Comparison of ENCODE assay signal across 8 cellular contexts in the genomic region with DNA sequence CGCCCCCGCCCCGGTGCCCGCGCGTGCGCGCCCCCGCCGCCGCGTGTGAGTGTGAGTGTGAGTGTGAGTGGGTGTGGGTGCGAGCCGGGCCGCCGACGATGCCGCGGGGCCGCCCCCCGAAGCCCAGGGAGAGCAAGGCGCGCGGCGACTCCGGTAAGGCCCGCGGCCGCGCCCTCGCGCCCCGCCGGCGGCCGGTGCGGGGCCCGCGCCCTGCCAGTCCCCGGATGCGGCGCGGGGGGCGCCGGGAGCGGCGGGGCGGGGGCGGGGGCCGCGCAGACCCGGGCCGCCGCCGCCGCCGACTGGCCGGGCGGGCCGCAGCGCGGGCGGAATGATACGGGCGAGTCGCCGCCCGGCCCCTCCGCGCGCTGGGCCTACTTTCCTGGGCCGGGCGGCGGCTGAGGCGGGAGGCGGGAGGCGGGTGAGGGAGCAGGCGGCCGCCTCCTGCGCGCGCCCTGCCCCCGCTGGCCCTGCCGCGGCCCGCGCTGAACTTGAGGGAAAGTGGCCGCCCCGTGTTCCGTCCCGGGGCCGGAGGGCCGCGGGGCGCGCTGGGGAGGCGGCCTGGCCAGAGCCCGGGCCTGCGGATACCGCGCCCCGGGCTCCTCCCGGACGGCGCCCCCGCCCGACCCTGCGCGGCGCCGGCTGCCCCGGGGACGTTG. TPM values are rescaled to one million over a fixed set of nuclear protein-coding genes. Genes with fewer than 3 reads are reported as not detected.
DNase-seq lines count a peak whose midpoint lies in the region; ATAC-seq, FAIRE-seq and TF ChIP-seq lines count a peak whose summit lies in the region.

A gene (plus strand): TSS at position 48 of the 656 bp plus-strand sequence. CDS start 51 bp downstream, at position 99.

- DNase-seq in A673 (ENCODE audit: low spot score): peak; percentile 87
- peak; percentile 60 for DNase-seq in GM18507 (ENCODE audit: extremely low spot score, insufficient read length, low read depth)
- DNase-seq in NCI-H2196 (lab: John Stamatoyannopoulos, UW; ENCODE audit: unreplicated experiment): peak; percentile 74
- peak; percentile 42 to 46 for DNase-seq in activated CD4-positive, alpha-beta T cell treated with anti-CD3 and anti-CD28 coated beads, Interleukin-2, amount 50 U/mL, for 24 hours (ENCODE audit: low read depth in 1 of 2, low spot score in 1 of 2)
- peak; percentile 87 for DNase-seq in dermis blood vessel endothelial cell
- peak; percentile 80 to 82 (median 80) for DNase-seq in right lobe of liver
- peak; percentile 47 to 51 for DNase-seq in stimulated activated CD4-positive, alpha-beta T cell treated with anti-CD3 and anti-CD28 coated beads, Interleukin-4, amount 100 ng/mL, for 48 hours (ENCODE audit: low read depth in 2 of 2)

- H3K27ac ChIP-seq in A673 (ENCODE audit: low read depth, low read length, poor library complexity, severe bottlenecking) (peak within 1 kb of the TSS; percentile 91), right lobe of liver (peak within 1 kb of the TSS; percentile 87 to 91 (median 89))

- H3K36me3 ChIP-seq in A673 (ENCODE audit: insufficient read depth, low read length, poor library complexity, severe bottlenecking) (no peaks in the 10 kb centered on the region), right lobe of liver (no peaks in the 10 kb centered on the region)

- H3K9me3 ChIP-seq in A673 (ENCODE audit: low read depth, low read length, poor library complexity, severe bottlenecking): no peaks in the 10 kb centered on the region
- H3K9me3 ChIP-seq in right lobe of liver: no peaks in the 10 kb centered on the region

- CTCF ChIA-PET in A673 (lab: Charles Lee): no interaction called here

- peak; percentile 64 for FAIRE-seq in GM18507 (lab: Jason Lieb, UNC)

- ATAC-seq in HG02973 (IDR thresholded peaks at IDR 0.05; ENCODE audit: unreplicated experiment) (peak; percentile 40), right lobe of liver (peak; percentile 76 to 87 (median 84))

- H3K4me3 ChIP-seq in A673 (ENCODE audit: low read depth, low read length, poor library complexity, severe bottlenecking): peak within 1 kb of the TSS; percentile 88
- H3K4me3 ChIP-seq in right lobe of liver: peak within 1 kb of the TSS; percentile 73 to 89 (median 79)

- peaks cover 12% of the 10 kb centered on the region for H3K4me1 ChIP-seq in A673 (ENCODE audit: insufficient read depth, low read length, poor library complexity, severe bottlenecking)
- H3K4me1 ChIP-seq in right lobe of liver: peaks cover 0 to 8% (median 0%) of the 10 kb centered on the region in 4 donors

- no peaks in the 10 kb centered on the region for H3K27me3 ChIP-seq in A673 (replicated peaks; ENCODE audit: insufficient read depth, low read depth, low read length, poor library complexity)
- no peaks in the 10 kb centered on the region for H3K27me3 ChIP-seq in right lobe of liver

- intact Hi-C loops in A673 (cut with micrococcal nuclease; ENCODE audit: unreplicated experiment): no loop called here
- intact Hi-C loops in right lobe of liver (cut with DNase I): no loop called here

- no TSS peak for BruUV-seq in A673 (replicated peaks; lab: Mats Ljungman, UMichigan)

- WGBS in right lobe of liver (ENCODE audit: insufficient coverage, low coverage, low lambda C conversion rate, missing lambda C conversion rate): no CpG with 5 or more reads among the region's 113 CpGs

- peak; percentile 90 for TF ChIP-seq POLR2A in right lobe of liver (IDR thresholded peaks at IDR 0.05)

- TF ChIP-seq CTCF in A673 (conservative IDR thresholded peaks at IDR 0.05; ENCODE audit: low read depth, low read length) (no peak), right lobe of liver (IDR thresholded peaks at IDR 0.05) (no peak)

- POLR2A ChIA-PET in A673 (lab: Charles Lee; ENCODE audit: low non-redundant PET): no interaction called here

RNA-seq across cellular contexts. Expression of the gene that starts here (rescaled TPM):
- 23.4 and 24.8 TPM in 2 replicates for total RNA-seq in A673 (2021)
- 7.4 and 9.2 TPM in 2 replicates for total RNA-seq in dermis blood vessel endothelial cell
- 1 to 10 TPM; 3.8 to 7.6 (median 5.8) TPM for total RNA-seq in right lobe of liver

Comparison
In these comparisons a context has a peak if more than half of its experiments do, and no peak if none do; other contexts are left out.
1. Peak in every context shown above with its lines: DNase-seq, ATAC-seq, H3K4me3 ChIP-seq and H3K27ac ChIP-seq.